ENCODE assay signal across 18 cellular contexts in genomic region chr18:13422541-13423147, GRCh38.
"Had no signal": no experiment of that assay in that cellular context is flagged by ENCODE, and none has a peak within 500 bp of the region (broad histone marks: within the 10 kb centered on the region; RNA-seq: fewer than 3 reads in every experiment).

No MANE protein-coding gene starts in this region.

- H3K4me1 ChIP-seq: thyroid gland had no signal

- H3K27ac Mint-ChIP-seq: activated CD4-positive, alpha-beta memory T cell treated with anti-CD3 and anti-CD28 coated beads, Interleukin-2, amount 10 ng/mL, durations not matched to agents 7 days and 5 days; activated CD4-positive, alpha-beta T cell treated with anti-CD3 and anti-CD28 coated beads, Interleukin-2, amount 10 ng/mL, durations not matched to agents 24 days and 14 days; natural killer cell; progenitor cell of endocrine pancreas had no signal

- H3K4me3 ChIP-seq: colonic mucosa, esophagus squamous epithelium, gastroesophageal sphincter, heart left ventricle, thyroid gland had no signal

- H3K36me3 ChIP-seq: colonic mucosa, esophagus squamous epithelium, gastroesophageal sphincter, heart left ventricle, thyroid gland had no signal

- H3K9me3 ChIP-seq: colonic mucosa, esophagus squamous epithelium, gastroesophageal sphincter, heart left ventricle, thyroid gland had no signal

- H3K4me3 Mint-ChIP-seq: activated CD4-positive, alpha-beta memory T cell treated with anti-CD3 and anti-CD28 coated beads, Interleukin-2, amount 10 ng/mL, durations not matched to agents 7 days and 5 days; activated CD4-positive, alpha-beta T cell treated with anti-CD3 and anti-CD28 coated beads, Interleukin-2, amount 10 ng/mL, durations not matched to agents 24 days and 14 days; natural killer cell had no signal

- ATAC-seq: activated CD4-positive, CD25-positive, alpha-beta regulatory T cell treated with anti-CD3 and anti-CD28 coated beads, Interleukin-2, amount 50 U/mL, for 24 hours; activated naive CD4-positive, alpha-beta T cell treated with anti-CD3 and anti-CD28 coated beads, Interleukin-2, amount 50 U/mL, for 72 hours; gastroesophageal sphincter; heart left ventricle; natural killer cell had no signal

- DNase-seq: activated CD4-positive, alpha-beta memory T cell treated with anti-CD3 and anti-CD28 coated beads, Interleukin-2, amount 10 ng/mL, durations not matched to agents 7 days and 5 days; activated CD4-positive, alpha-beta T cell treated with anti-CD3 and anti-CD28 coated beads, Interleukin-2, amount 10 ng/mL, durations not matched to agents 24 days and 14 days; colonic mucosa; esophagus squamous epithelium; heart left ventricle; islet precursor cell; left cardiac atrium; midbrain; natural killer cell; stimulated activated CD4-positive, alpha-beta T cell treated with anti-CD3 and anti-CD28 coated beads, Interleukin-4, amount 100 ng/mL, for 24 hours; stimulated activated naive CD4-positive, alpha-beta T cell treated with Interleukin-2 at 50 U/mL for 16 hours; thyroid gland had no signal

- H3K9me3 Mint-ChIP-seq: activated CD4-positive, alpha-beta memory T cell treated with anti-CD3 and anti-CD28 coated beads, Interleukin-2, amount 10 ng/mL, durations not matched to agents 7 days and 5 days; activated CD4-positive, alpha-beta T cell treated with anti-CD3 and anti-CD28 coated beads, Interleukin-2, amount 10 ng/mL, durations not matched to agents 24 days and 14 days; activated naive CD4-positive, alpha-beta T cell treated with anti-CD3 and anti-CD28 coated beads, Interleukin-2, amount 50 U/mL, for 72 hours; natural killer cell had no signal

- H3K4me1 Mint-ChIP-seq: natural killer cell had no signal

- H3K27me3 Mint-ChIP-seq: activated CD4-positive, alpha-beta memory T cell treated with anti-CD3 and anti-CD28 coated beads, Interleukin-2, amount 10 ng/mL, durations not matched to agents 7 days and 5 days; activated CD4-positive, alpha-beta T cell treated with anti-CD3 and anti-CD28 coated beads, Interleukin-2, amount 10 ng/mL, durations not matched to agents 24 days and 14 days had no signal

- FAIRE-seq: bronchial epithelial cell had no signal

- H3K27me3 ChIP-seq: colonic mucosa, esophagus squamous epithelium, gastroesophageal sphincter, heart left ventricle, thyroid gland had no signal

- H3K27ac ChIP-seq: colonic mucosa, esophagus squamous epithelium, gastroesophageal sphincter, thyroid gland, VCaP had no signal

- H3K36me3 Mint-ChIP-seq: activated naive CD4-positive, alpha-beta T cell treated with anti-CD3 and anti-CD28 coated beads, Interleukin-2, amount 50 U/mL, for 72 hours; natural killer cell had no signal
